Comparison of ENCODE assay signal across 11 cellular contexts in the genomic region with DNA sequence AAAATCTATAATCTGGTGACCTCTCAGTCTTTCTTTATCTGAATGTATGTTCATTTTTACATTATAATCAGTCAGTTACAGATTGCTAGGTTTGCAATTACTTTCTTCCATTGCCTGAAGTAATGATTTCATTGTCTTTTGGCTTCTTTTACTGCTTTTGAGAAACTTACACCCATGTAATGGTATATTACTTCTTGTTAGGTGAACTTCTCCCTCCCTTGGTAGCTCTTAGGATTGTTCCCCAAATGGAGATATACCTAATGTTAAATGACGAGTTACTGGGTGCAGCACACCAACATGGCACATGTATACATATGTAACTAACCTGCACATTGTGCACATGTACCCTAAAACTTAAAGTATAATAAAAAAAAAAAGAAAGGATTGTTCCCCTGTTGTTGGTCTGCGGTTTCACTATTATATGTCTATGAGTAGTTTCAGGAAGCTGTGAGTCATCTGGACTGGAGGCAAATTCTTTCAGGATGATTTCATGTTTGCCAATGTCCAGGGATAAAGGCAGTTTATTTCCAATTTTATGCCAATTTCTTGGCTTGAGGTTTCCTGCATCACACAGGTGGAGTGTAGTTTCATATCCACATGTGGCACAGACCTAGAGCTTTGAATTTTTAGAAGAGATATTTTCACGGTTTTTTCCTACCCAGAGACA. TPM values are rescaled to one million over a fixed set of nuclear protein-coding genes. Genes with fewer than 3 reads are reported as not detected.
DNase-seq lines count a peak whose midpoint lies in the region; ATAC-seq, FAIRE-seq and TF ChIP-seq lines count a peak whose summit lies in the region.
"Had no signal": no experiment of that assay in that cellular context is flagged by ENCODE, and none has a peak within 500 bp of the region (broad histone marks: within the 10 kb centered on the region; RNA-seq: fewer than 3 reads in every experiment).

No MANE protein-coding gene starts in this region.

- no peaks in the 10 kb centered on the region for H3K36me3 ChIP-seq in skeletal muscle satellite cell (ENCODE audit: insufficient read depth, low read length)
- H3K36me3 ChIP-seq: pancreas had no signal

- H3K27me3 ChIP-seq in skeletal muscle satellite cell (ENCODE audit: control insufficient read depth, insufficient read depth, low read length): no peaks in the 10 kb centered on the region
- H3K27me3 ChIP-seq: pancreas had no signal

- no peaks in the 10 kb centered on the region for H3K9me3 ChIP-seq in skeletal muscle satellite cell (replicated peaks; ENCODE audit: low read length)
- H3K9me3 ChIP-seq: pancreas had no signal

- H3K9ac ChIP-seq in skeletal muscle satellite cell (ENCODE audit: low read depth, low read length): no peak overlapping the region

- H3K4me2 ChIP-seq in skeletal muscle satellite cell (ENCODE audit: low read length): peak overlapping the region; percentile 34

- peaks cover 14% of the 10 kb centered on the region for H3K4me1 ChIP-seq in skeletal muscle satellite cell (ENCODE audit: control insufficient read depth, insufficient read depth, low read length)
- H3K4me1 ChIP-seq: pancreas had no signal

- H3K4me3 ChIP-seq in skeletal muscle satellite cell (ENCODE audit: low read length): no peak overlapping the region
- H3K4me3 ChIP-seq: pancreas had no signal

- FAIRE-seq in H54 (lab: Jason Lieb, UNC): peak; percentile 91
- FAIRE-seq: pancreas had no signal

- TF ChIP-seq POLR2A in H54 (IDR thresholded peaks at IDR 0.05; ENCODE audit: low read depth, low read length): no peak

- ATAC-seq in SK-N-SH treated with all-trans-retinoic acid at 6 μM for 48 hours (peak; percentile 93), GM18520 (IDR thresholded peaks at IDR 0.05; ENCODE audit: unreplicated experiment) (no peak)

- DNase-seq in H54 (ENCODE audit: insufficient read length, low spot score) (no peak), fibroblast of peridontal ligament (ENCODE audit: extremely low read depth) (peak; percentile 71), NCI-H82 treated with DMSO at 0.1 percent for 48 hours (lab: John Stamatoyannopoulos, UW; ENCODE audit: unreplicated experiment) (no peak)
- DNase-seq in stimulated activated CD4-positive, alpha-beta T cell treated with anti-CD3 and anti-CD28 coated beads, Interleukin-4, amount 100 ng/mL, for 4 hours: no peak
- DNase-seq: cortex of kidney, NCI-H1436, pancreas had no signal

TF ChIP-seq in SK-N-SH treated with all-trans-retinoic acid at 6 μM for 48 hours, 23 proteins besides CTCF, POLR2A, EP300 and RAD21:
- TF ChIP-seq SNAI2 (CRISPR knock-in tag; IDR thresholded peaks at IDR 0.05): no peak
- TF ChIP-seq ZFP3 (CRISPR knock-in tag; IDR thresholded peaks at IDR 0.05): no peak
- TF ChIP-seq, protein P1, sequence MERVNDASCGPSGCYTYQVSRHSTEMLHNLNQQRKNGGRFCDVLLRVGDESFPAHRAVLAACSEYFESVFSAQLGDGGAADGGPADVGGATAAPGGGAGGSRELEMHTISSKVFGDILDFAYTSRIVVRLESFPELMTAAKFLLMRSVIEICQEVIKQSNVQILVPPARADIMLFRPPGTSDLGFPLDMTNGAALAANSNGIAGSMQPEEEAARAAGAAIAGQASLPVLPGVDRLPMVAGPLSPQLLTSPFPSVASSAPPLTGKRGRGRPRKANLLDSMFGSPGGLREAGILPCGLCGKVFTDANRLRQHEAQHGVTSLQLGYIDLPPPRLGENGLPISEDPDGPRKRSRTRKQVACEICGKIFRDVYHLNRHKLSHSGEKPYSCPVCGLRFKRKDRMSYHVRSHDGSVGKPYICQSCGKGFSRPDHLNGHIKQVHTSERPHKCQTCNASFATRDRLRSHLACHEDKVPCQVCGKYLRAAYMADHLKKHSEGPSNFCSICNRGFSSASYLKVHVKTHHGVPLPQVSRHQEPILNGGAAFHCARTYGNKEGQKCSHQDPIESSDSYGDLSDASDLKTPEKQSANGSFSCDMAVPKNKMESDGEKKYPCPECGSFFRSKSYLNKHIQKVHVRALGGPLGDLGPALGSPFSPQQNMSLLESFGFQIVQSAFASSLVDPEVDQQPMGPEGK (CRISPR knock-in tag; IDR thresholded peaks at IDR 0.05; ENCODE audit: borderline replicate concordance): no peak
- TF ChIP-seq CSDC2 (CRISPR knock-in tag; IDR thresholded peaks at IDR 0.05): no peak
- no peak for TF ChIP-seq ZNF70 (CRISPR knock-in tag; IDR thresholded peaks at IDR 0.05)
- no peak for TF ChIP-seq RARB (CRISPR knock-in tag; IDR thresholded peaks at IDR 0.05)
- no peak for TF ChIP-seq GLIS3 (CRISPR knock-in tag; IDR thresholded peaks at IDR 0.05)
- no peak for TF ChIP-seq ARNTL (CRISPR knock-in tag; IDR thresholded peaks at IDR 0.05; ENCODE audit: borderline replicate concordance, low read depth)
- TF ChIP-seq OSR1 (CRISPR knock-in tag; IDR thresholded peaks at IDR 0.05): no peak
TF ChIP-seq in SK-N-SH treated with all-trans-retinoic acid at 6 μM for 48 hours: peak in this region for 0.

RNA-seq across cellular contexts. Expression of gene SPANXC, which starts 21.8 kb away (rescaled TPM):
- not detected in 2 replicates for total RNA-seq in skeletal muscle satellite cell (2012; rRNA removed)
- total RNA-seq: activated T-helper 1 cell treated with anti-CD3 and anti-CD28 coated beads, Interleukin-12 subunit alpha, Interleukin-12 subunit beta, Interleukin-2, Interleukin-4 antibody, amounts not matched to agents 30 ng/mL and 10 ng/mL and 1 ng/mL, durations not matched to agents 14 hours and 24 hours and 36 hours; pancreas had no signal

RNA-seq across cellular contexts. Expression of gene LDOC1, which starts 43.5 kb away (rescaled TPM):
- 5.6 and 9.4 TPM in 2 replicates for total RNA-seq in skeletal muscle satellite cell (2012; rRNA removed)
